In the genomic region with DNA sequence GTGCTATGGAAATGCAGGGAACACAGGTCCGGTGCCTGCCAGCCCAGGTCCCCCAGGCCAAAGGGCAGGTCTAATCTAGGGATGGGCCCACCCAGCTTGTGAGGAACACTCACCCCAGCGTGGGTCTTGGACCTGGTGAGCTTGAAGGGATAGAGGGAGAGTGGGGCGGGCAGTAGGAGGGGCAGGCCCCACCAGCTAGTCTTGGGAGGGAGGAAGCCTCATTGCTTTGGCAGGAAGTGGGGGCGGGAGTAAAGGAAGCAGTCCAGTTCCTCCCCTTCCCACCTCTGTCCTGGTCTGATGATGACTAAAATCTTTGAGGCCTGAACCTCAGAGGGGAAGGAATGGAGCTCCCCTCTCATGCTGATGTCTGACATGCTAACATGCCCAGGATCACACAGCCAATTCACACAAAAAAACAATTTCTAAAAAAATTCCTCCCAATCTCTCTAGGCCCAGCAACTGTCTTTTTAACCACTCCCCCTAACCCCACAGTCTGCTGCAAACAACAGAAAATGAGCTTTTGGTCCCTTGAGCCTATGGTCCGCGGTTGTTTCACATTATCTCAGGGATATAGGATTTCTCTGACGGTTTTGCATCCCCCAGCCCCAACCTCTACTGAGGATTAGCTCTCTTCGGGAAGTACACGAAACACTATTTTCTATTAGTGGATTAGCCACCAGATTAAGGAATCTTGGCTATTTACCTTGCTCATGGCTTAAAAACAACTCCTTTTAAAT, we compare ENCODE assay signal across 10 cellular contexts. TPM values are rescaled to one million over a fixed set of nuclear protein-coding genes. Genes with fewer than 3 reads are reported as not detected.
A peak's percentile ranks its signal among the peaks of the same experiment; 100 is the strongest.
DNase-seq lines count a peak whose midpoint lies in the region; ATAC-seq and TF ChIP-seq lines count a peak whose summit lies in the region.
"Had no signal": no experiment of that assay in that cellular context is flagged by ENCODE, and none has a peak within 500 bp of the region (broad histone marks: within the 10 kb centered on the region; RNA-seq: fewer than 3 reads in every experiment).

No MANE protein-coding gene starts in this region.

- WGBS in IMR-90 (ENCODE audit: extremely low coverage in 2 of 2, insufficient read length in 1 of 2), 2 experiments = 100% methylated on average over 1 of the region's 9 CpGs; no CpG with 5 or more reads in 1 of the 2 experiments

- H3K4me1 ChIP-seq in IMR-90 (ENCODE audit: control insufficient read depth, insufficient read depth, low read length) = peaks cover 40% of the 10 kb centered on the region

- no peak overlapping the region for H3K4me3 Mint-ChIP-seq in natural killer cell

- H3K4me1 Mint-ChIP-seq in natural killer cell = peaks cover 29 to 30% of the 10 kb centered on the region in 2 donors

- CTCF ChIA-PET in IMR-90 (lab: Yijun Ruan, JAX) = interaction anchor here (0.5 to 1.1 kb wide), 2 partner anchors 9 to 113 kb away, joined by 3 to 5 read pairs; a partner anchor contains a TSS
- CTCF ChIA-PET in HEK293T (lab: Yijun Ruan, JAX) = interaction anchor here (1.0 to 1.3 kb wide), 2 partner anchors 37 to 85 kb away, joined by 3 read pairs; no protein-coding TSS in a partner anchor

- H3K27ac Mint-ChIP-seq in natural killer cell = peak overlapping the region; percentile 51 to 73

- H3K4ac ChIP-seq in IMR-90 (ENCODE audit: low read depth, low read length) = peak overlapping the region; percentile 58

- peaks cover 8 to 45% of the 10 kb centered on the region in 2 experiments; a peak in 3 of 4 replicates for H3K79me1 ChIP-seq in IMR-90 (ENCODE audit: low read depth in 1 of 2, low read length in 2 of 2)

- H4K91ac ChIP-seq in IMR-90 (ENCODE audit: insufficient read depth, low read depth, low read length) = peak overlapping the region; percentile 73; the same call in 1 of the 2 replicates

- TF ChIP-seq RAD21 in IMR-90 (IDR thresholded peaks at IDR 0.05; ENCODE audit: low read length) = no peak

- TF ChIP-seq POLR2A in IMR-90 (IDR thresholded peaks at IDR 0.05; ENCODE audit: low read depth, low read length) = no peak

- peak overlapping the region; percentile 93 for H2BK120ac ChIP-seq in IMR-90 (ENCODE audit: low read depth, low read length)

- H3K27me3 ChIP-seq in IMR-90 (ENCODE audit: control insufficient read depth, insufficient read depth, low read length) = no peaks in the 10 kb centered on the region
- H3K27me3 ChIP-seq: left lung had no signal

- no peak overlapping the region for H3K4me3 ChIP-seq in IMR-90 (ENCODE audit: insufficient read depth, low read depth, low read length)
- no peak overlapping the region for H3K4me3 ChIP-seq in astrocyte of the spinal cord (ENCODE audit: low read depth, low read length)
- H3K4me3 ChIP-seq: left lung had no signal

- in situ Hi-C loops in IMR-90 (cut with MboI; ENCODE audit: low sequenced_read_pairs) = no loop called here
- in situ Hi-C loops in astrocyte of the spinal cord (cut with HindIII; ENCODE audit: low sequenced_read_pairs) = no loop called here

- ATAC-seq in IMR-90 (ENCODE audit: low read depth) = no peak
- no peak for ATAC-seq in natural killer cell
- no peak for ATAC-seq in GM21447 (IDR thresholded peaks at IDR 0.05; ENCODE audit: unreplicated experiment)
- ATAC-seq: left lung had no signal

- peak overlapping the region; percentile 46; the same call in 1 of the 2 replicates for H3K23ac ChIP-seq in IMR-90 (ENCODE audit: low read depth, low read length)

- POLR2A ChIA-PET in IMR-90 (lab: Charles Lee; ENCODE audit: unreplicated experiment) = interaction anchor here (0.6 kb wide), 1 partner anchor 51 kb away, joined by 3 read pairs; no protein-coding TSS in a partner anchor
- POLR2A ChIA-PET in HEK293T (lab: Yijun Ruan, JAX) = no interaction called here

- peak overlapping the region; percentile 73 for H2AFZ ChIP-seq in IMR-90 (replicated peaks; ENCODE audit: low read length, poor library complexity)

- H4K8ac ChIP-seq in IMR-90 (ENCODE audit: low read depth in 2 of 2, low read length in 2 of 2) = peak overlapping the region; percentile 50 to 90; a peak in 3 of 4 replicates

- H3K9me3 ChIP-seq in IMR-90 (ENCODE audit: control insufficient read depth, insufficient read depth, low read length) = no peaks in the 10 kb centered on the region
- H3K9me3 ChIP-seq: left lung had no signal

- H3K56ac ChIP-seq in IMR-90 (ENCODE audit: extremely low read depth, insufficient read depth, low read length) = no peak overlapping the region

- intact Hi-C loops in IMR-90 (cut with micrococcal nuclease) (no loop called here), natural killer cell (cut with micrococcal nuclease) (no loop called here)

- no peaks in the 10 kb centered on the region for H3K36me3 ChIP-seq in IMR-90 (ENCODE audit: control insufficient read depth, insufficient read depth, low read length)
- H3K36me3 ChIP-seq: left lung had no signal

- H3K18ac ChIP-seq in IMR-90 (ENCODE audit: low read depth, low read length) = peak overlapping the region; percentile 5; the same call in 1 of the 2 replicates

- no TSS peak for BruUV-seq in IMR-90 (replicated peaks; lab: Mats Ljungman, UMichigan)

- 0 out of 2 replicates have a peak overlapping the region, but pooled peaks have one; percentile 31 for H2BK20ac ChIP-seq in IMR-90 (ENCODE audit: low read depth, low read length)

- H3K14ac ChIP-seq in IMR-90 (replicated peaks; ENCODE audit: low read depth, low read length) = peak overlapping the region; percentile 77; the same call in 1 of the 2 replicates

- peak overlapping the region; percentile 92 for H2BK5ac ChIP-seq in IMR-90 (ENCODE audit: low read depth, low read length, poor library complexity, severe bottlenecking)

- dilution Hi-C loops in IMR-90 (cut with HindIII; ENCODE audit: low sequenced_read_pairs, unreplicated experiment) = no loop called here

- H3K9me1 ChIP-seq in IMR-90 (ENCODE audit: insufficient read depth, low read length) = peaks cover 48% of the 10 kb centered on the region

- H4K20me1 ChIP-seq in IMR-90 (ENCODE audit: insufficient read depth, low read length) = peaks cover 4% of the 10 kb centered on the region; the same call in 1 of the 2 replicates

- H3K9me3 Mint-ChIP-seq in natural killer cell = no peaks in the 10 kb centered on the region

- TF ChIP-seq CTCF in IMR-90 (conservative IDR thresholded peaks at IDR 0.05; ENCODE audit: low read depth, low read length) (no peak), astrocyte of the spinal cord (IDR thresholded peaks at IDR 0.05; ENCODE audit: low read depth, low read length) (no peak), natural killer cell (IDR thresholded peaks at IDR 0.05) (no peak)

- peak overlapping the region; percentile 82 for H2AK9ac ChIP-seq in IMR-90 (replicated peaks; ENCODE audit: low read depth, low read length, poor library complexity)

- no peak overlapping the region for H3K27ac ChIP-seq in IMR-90 (ENCODE audit: insufficient read depth, low read length)

- peak overlapping the region; percentile 74; the same call in 1 of the 3 replicates for H2BK15ac ChIP-seq in IMR-90 (ENCODE audit: low read depth, low read length)

- no peaks in the 10 kb centered on the region for H3K36me3 Mint-ChIP-seq in natural killer cell

- H3K9ac ChIP-seq in IMR-90 (ENCODE audit: low read depth, low read length) = no peak overlapping the region

- peak overlapping the region; percentile 86 for H2AK5ac ChIP-seq in IMR-90 (ENCODE audit: low read depth, low read length)

- no peak overlapping the region for H3K4me2 ChIP-seq in IMR-90 (ENCODE audit: low read depth, low read length)

- H3K27me3 Mint-ChIP-seq in natural killer cell (ENCODE audit: low read depth in 2 of 2) = no peaks in the 10 kb centered on the region

- H4K5ac ChIP-seq in IMR-90 (ENCODE audit: low read depth, low read length) = peak overlapping the region; percentile 57

- DNase-seq in CMK (ENCODE audit: low read depth) (peak; percentile 85), IMR-90 (peak; percentile 56), astrocyte of the spinal cord (ENCODE audit: low read depth, low spot score) (peak; percentile 17), natural killer cell (no peak), NCI-H1436 treated with DMSO at 0.1 percent for 48 hours (lab: John Stamatoyannopoulos, UW) (no peak), superior temporal gyrus (ENCODE audit: extremely low spot score) (no peak), HEK293T (ENCODE audit: extremely low spot score) (no peak)
- DNase-seq: activated CD4-positive, alpha-beta T cell treated with anti-CD3 and anti-CD28 coated beads, Interleukin-2, amount 50 U/mL, for 1 hour had no signal

TF ChIP-seq in IMR-90, 13 proteins besides CTCF, POLR2A, EP300 and RAD21 (continues in another document):
- TF ChIP-seq MXI1 (IDR thresholded peaks at IDR 0.05; ENCODE audit: borderline replicate concordance, low read depth, low read length) (no peak), FOS (IDR thresholded peaks at IDR 0.05; ENCODE audit: low read depth, low read length) (no peak), RFX5 (IDR thresholded peaks at IDR 0.05; ENCODE audit: low read depth, low read length) (no peak), RCOR1 (IDR thresholded peaks at IDR 0.05; ENCODE audit: insufficient replicate concordance, low read length) (no peak)
- TF ChIP-seq, protein P1, sequence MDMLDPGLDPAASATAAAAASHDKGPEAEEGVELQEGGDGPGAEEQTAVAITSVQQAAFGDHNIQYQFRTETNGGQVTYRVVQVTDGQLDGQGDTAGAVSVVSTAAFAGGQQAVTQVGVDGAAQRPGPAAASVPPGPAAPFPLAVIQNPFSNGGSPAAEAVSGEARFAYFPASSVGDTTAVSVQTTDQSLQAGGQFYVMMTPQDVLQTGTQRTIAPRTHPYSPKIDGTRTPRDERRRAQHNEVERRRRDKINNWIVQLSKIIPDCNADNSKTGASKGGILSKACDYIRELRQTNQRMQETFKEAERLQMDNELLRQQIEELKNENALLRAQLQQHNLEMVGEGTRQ (IDR thresholded peaks at IDR 0.05; ENCODE audit: low read depth, low read length) = no peak

TF ChIP-seq in HEK293T, 16 proteins besides CTCF, POLR2A, EP300 and RAD21 (continues in another document):
- TF ChIP-seq ZNF384 (IDR thresholded peaks at IDR 0.05) (no peak), L3MBTL2 (conservative IDR thresholded peaks at IDR 0.05) (no peak), FOXK2 (IDR thresholded peaks at IDR 0.05) (no peak), FOXM1 (IDR thresholded peaks at IDR 0.05; ENCODE audit: borderline replicate concordance) (no peak), HDGF (IDR thresholded peaks at IDR 0.05; ENCODE audit: borderline replicate concordance) (no peak), SUZ12 (IDR thresholded peaks at IDR 0.05) (no peak)

RNA-seq across cellular contexts. Expression of a gene that starts 30.7 kb away (rescaled TPM):
- total RNA-seq in IMR-90 (2012; rRNA removed) (9.3 and 9.7 TPM in 2 replicates), natural killer cell (10 to 100 TPM in 2 of 3 donors, 1 to 10 TPM in 1; 8.7 to 17.4 (median 11.6) TPM)
- polyA plus RNA-seq in IMR-90 (2012; rRNA removed) = 24.0 and 27.8 TPM in 2 replicates
- 10.9 and 26.7 TPM in 2 replicates for polyA plus RNA-seq in IMR-90 (2012; cell fraction: cytosol; rRNA removed)
- polyA plus RNA-seq in IMR-90 (2012; cell fraction: nucleus; rRNA removed; ENCODE audit: low replicate concordance) = 8.9 and 16.8 TPM in 2 replicates

Comparison
In these comparisons a context has a peak if more than half of its experiments do, and no peak if none do; other contexts are left out.
1. DNase-seq: peak in CMK (single experiment), IMR-90 (single experiment) and astrocyte of the spinal cord (single experiment); none in natural killer cell (single experiment), NCI-H1436 treated with DMSO at 0.1 percent for 48 hours (single experiment), superior temporal gyrus (single experiment) and HEK293T (single experiment).